Comparison of ENCODE assay signal across 10 cellular contexts in the genomic region with DNA sequence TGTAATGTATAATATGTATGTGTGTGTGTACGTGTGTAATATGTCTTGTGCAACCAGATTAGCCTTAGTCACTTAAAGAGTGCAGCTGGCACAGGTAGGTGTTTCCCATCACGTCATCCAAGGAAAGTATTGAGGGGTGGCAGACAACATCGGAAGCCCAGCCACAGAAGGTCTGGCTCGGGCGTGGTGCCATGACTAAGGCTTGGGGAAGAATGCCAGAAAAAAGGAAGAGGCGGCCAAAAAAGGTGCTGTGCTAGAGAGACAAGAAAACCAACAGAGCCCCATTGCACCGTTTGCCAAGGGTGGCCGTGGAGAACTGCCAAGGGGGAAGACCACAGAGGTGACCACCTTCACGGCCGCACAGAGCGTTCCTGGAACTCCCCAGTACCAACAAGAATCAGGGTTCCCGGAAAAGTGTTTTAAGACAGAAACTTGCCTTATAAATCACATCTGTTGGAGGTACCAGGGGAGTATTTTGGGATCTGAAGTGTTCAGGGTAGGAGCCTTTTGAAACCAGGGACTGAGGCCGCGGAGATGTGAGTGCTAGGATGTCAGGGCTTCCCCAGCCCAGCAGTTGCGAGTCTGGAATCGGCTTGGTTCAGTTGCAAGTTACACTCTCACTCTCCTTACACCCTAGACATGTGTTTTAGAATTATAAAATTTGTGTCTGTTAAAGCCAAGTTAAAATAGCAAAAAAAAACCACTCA.
DNase-seq lines count a peak whose midpoint lies in the region; ATAC-seq and TF ChIP-seq lines count a peak whose summit lies in the region.
"Had no signal": no experiment of that assay in that cellular context is flagged by ENCODE, and none has a peak within 500 bp of the region (broad histone marks: within the 10 kb centered on the region; RNA-seq: fewer than 3 reads in every experiment).

No MANE protein-coding gene starts in this region.

- no peaks in the 10 kb centered on the region for H3K9me3 ChIP-seq in MG63
- no peaks in the 10 kb centered on the region for H3K9me3 ChIP-seq in mucosa of descending colon
- H3K9me3 ChIP-seq in left lung, result no peaks in the 10 kb centered on the region
- H3K9me3 ChIP-seq in hepatocyte (ENCODE audit: low read depth), result no peaks in the 10 kb centered on the region

- peak; percentile 72 for ATAC-seq in mucosa of descending colon
- ATAC-seq in left lung, result no peak
- ATAC-seq: activated CD4-positive, alpha-beta T cell treated with anti-CD3 and anti-CD28 coated beads for 36 hours had no signal

- H3K4me3 ChIP-seq in MG63 (no peak overlapping the region), mucosa of descending colon (no peak overlapping the region), left lung (no peak overlapping the region), hepatocyte (no peak overlapping the region)

- no peak overlapping the region for H2AFZ ChIP-seq in hepatocyte

- H3K4me2 ChIP-seq in hepatocyte, result no peak overlapping the region

- no peaks in the 10 kb centered on the region for H3K79me2 ChIP-seq in hepatocyte

- no peaks in the 10 kb centered on the region for H3K9me2 ChIP-seq in hepatocyte (replicated peaks; ENCODE audit: insufficient read depth)

- no peaks in the 10 kb centered on the region for H4K20me1 ChIP-seq in hepatocyte (ENCODE audit: insufficient read depth, poor library complexity, severe bottlenecking)

- TF ChIP-seq CTCF in mucosa of descending colon (IDR thresholded peaks at IDR 0.05), result no peak
- no peak for TF ChIP-seq CTCF in left lung (IDR thresholded peaks at IDR 0.05)
- no peak for TF ChIP-seq CTCF in hepatocyte (IDR thresholded peaks at IDR 0.05; ENCODE audit: poor library complexity)

- H3K36me3 ChIP-seq in MG63 (no peaks in the 10 kb centered on the region), mucosa of descending colon (ENCODE audit: low read depth) (no peaks in the 10 kb centered on the region), left lung (no peaks in the 10 kb centered on the region), hepatocyte (replicated peaks; ENCODE audit: insufficient read depth, low read depth) (no peaks in the 10 kb centered on the region)

- H3K27ac ChIP-seq in left lung, result no peak overlapping the region
- no peak overlapping the region for H3K27ac ChIP-seq in hepatocyte
- H3K27ac ChIP-seq: C4-2B had no signal

- DNase-seq in CD1c-positive myeloid dendritic cell (ENCODE audit: extremely low spot score) (peak; percentile 5), MG63 (peak; percentile 52), astrocyte of the hippocampus (ENCODE audit: low read depth, low spot score) (peak; percentile 88), mucosa of descending colon (peak in 1 of 3 donors; percentile 49), left lung (no peak), hepatocyte (ENCODE audit: low spot score) (no peak), DMS153 (lab: John Stamatoyannopoulos, UW) (no peak)
- no peak for DNase-seq in activated CD4-positive, alpha-beta T cell treated with anti-CD3 and anti-CD28 coated beads, Interleukin-2, amount 50 U/mL, for 48 hours
- DNase-seq: activated CD4-positive, alpha-beta T cell treated with anti-CD3 and anti-CD28 coated beads for 36 hours had no signal

- 90% methylated on average over 16 of the region's 16 CpGs for WGBS in hepatocyte (ENCODE audit: low lambda C conversion rate, missing lambda C conversion rate)

- intact Hi-C loops in mucosa of descending colon (cut with DNase I, micrococcal nuclease) (no loop called here), left lung (cut with DNase I) (no loop called here)

- H3K27me3 ChIP-seq in MG63, result no peaks in the 10 kb centered on the region
- H3K27me3 ChIP-seq in left lung, result no peaks in the 10 kb centered on the region
- H3K27me3 ChIP-seq in hepatocyte, result no peaks in the 10 kb centered on the region

- no peaks in the 10 kb centered on the region for H3K4me1 ChIP-seq in mucosa of descending colon (ENCODE audit: low read depth)
- H3K4me1 ChIP-seq in left lung, result no peaks in the 10 kb centered on the region
- peaks cover 10% of the 10 kb centered on the region for H3K4me1 ChIP-seq in hepatocyte (ENCODE audit: insufficient read depth)

Comparison
In these comparisons a context has a peak if more than half of its experiments do, and no peak if none do; other contexts are left out.
1. DNase-seq: peak in CD1c-positive myeloid dendritic cell (single experiment), MG63 (single experiment) and astrocyte of the hippocampus (single experiment); none in activated CD4-positive, alpha-beta T cell treated with anti-CD3 and anti-CD28 coated beads, Interleukin-2, amount 50 U/mL, for 48 hours (0 of 2), left lung (0 of 2), hepatocyte (single experiment) and DMS153 (single experiment).